1 cellular context compared by ENCODE assay signal in genomic region chr17:47996201-47996600, GRCh38.
TF ChIP-seq lines count a peak whose summit lies in the region.

No MANE protein-coding gene starts in this region.

TF ChIP-seq in IMR-90, 13 proteins besides CTCF, POLR2A, EP300 and RAD21 (continued from another document):
- TF ChIP-seq CHD1 (IDR thresholded peaks at IDR 0.05; ENCODE audit: low read depth, low read length) (no peak), MAFK (IDR thresholded peaks at IDR 0.05; ENCODE audit: low read depth, low read length) (no peak), SMC3 (IDR thresholded peaks at IDR 0.05; ENCODE audit: low read depth, low read length) (no peak), NFE2L2 (IDR thresholded peaks at IDR 0.05; ENCODE audit: low read depth, low read length) (no peak), CEBPB (IDR thresholded peaks at IDR 0.05; ENCODE audit: low read depth, low read length) (no peak), MXI1 (IDR thresholded peaks at IDR 0.05; ENCODE audit: borderline replicate concordance, low read depth, low read length) (no peak), BHLHE40 (IDR thresholded peaks at IDR 0.05; ENCODE audit: low read depth, low read length) (no peak), MAZ (IDR thresholded peaks at IDR 0.05; ENCODE audit: borderline replicate concordance, low read depth, low read length) (no peak)
- TF ChIP-seq, protein P1, sequence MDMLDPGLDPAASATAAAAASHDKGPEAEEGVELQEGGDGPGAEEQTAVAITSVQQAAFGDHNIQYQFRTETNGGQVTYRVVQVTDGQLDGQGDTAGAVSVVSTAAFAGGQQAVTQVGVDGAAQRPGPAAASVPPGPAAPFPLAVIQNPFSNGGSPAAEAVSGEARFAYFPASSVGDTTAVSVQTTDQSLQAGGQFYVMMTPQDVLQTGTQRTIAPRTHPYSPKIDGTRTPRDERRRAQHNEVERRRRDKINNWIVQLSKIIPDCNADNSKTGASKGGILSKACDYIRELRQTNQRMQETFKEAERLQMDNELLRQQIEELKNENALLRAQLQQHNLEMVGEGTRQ (IDR thresholded peaks at IDR 0.05; ENCODE audit: low read depth, low read length): no peak
TF ChIP-seq in IMR-90: peak in this region for 0.
